ENCODE assay signal across 17 cellular contexts in genomic region chr4:15717126-15717525, GRCh38. TPM values are rescaled to one million over a fixed set of nuclear protein-coding genes. Genes with fewer than 3 reads are reported as not detected.
DNase-seq lines count a peak whose midpoint lies in the region; ATAC-seq, FAIRE-seq and TF ChIP-seq lines count a peak whose summit lies in the region.
"Had no signal": no experiment of that assay in that cellular context is flagged by ENCODE, and none has a peak within 500 bp of the region (broad histone marks: within the 10 kb centered on the region; RNA-seq: fewer than 3 reads in every experiment).

No MANE protein-coding gene starts in this region.

- H2AFZ ChIP-seq in astrocyte (ENCODE audit: low read depth, low read length): peak overlapping the region; percentile 23

- peak; percentile 68 for FAIRE-seq in astrocyte (lab: Jason Lieb, UNC)
- FAIRE-seq: pancreas had no signal

- no peaks in the 10 kb centered on the region for H3K79me2 ChIP-seq in astrocyte (ENCODE audit: insufficient read depth, low read length)

- H3K9me3 Mint-ChIP-seq in HFFc6: no peaks in the 10 kb centered on the region
- H3K9me3 Mint-ChIP-seq in astrocyte (ENCODE audit: unreplicated experiment): no peaks in the 10 kb centered on the region
- H3K9me3 Mint-ChIP-seq: activated T-helper 2 cell treated with anti-CD3 and anti-CD28 coated beads, Interferon-gamma antibody, Interleukin-2, Interleukin-4, amounts not matched to agents 10 μg/mL and 5 μg/mL and 100 μg/mL, durations not matched to agents 14 hours and 24 hours and 36 hours; endodermal cell; T-cell; WTC11 had no signal

- H3K4me3 Mint-ChIP-seq in HFFc6 (peak overlapping the region; percentile 73), astrocyte (ENCODE audit: unreplicated experiment) (no peak overlapping the region)
- H3K4me3 Mint-ChIP-seq: endodermal cell, T-cell, WTC11 had no signal

- H3K4me3 ChIP-seq in astrocyte (ENCODE audit: insufficient read depth, low read depth, low read length) (no peak overlapping the region), aorta (ENCODE audit: low read length in 2 of 2) (no peak overlapping the region)
- H3K4me3 ChIP-seq: pancreas had no signal

- H3K27me3 Mint-ChIP-seq in HFFc6 (ENCODE audit: insufficient read depth) (no peaks in the 10 kb centered on the region; the same call in 1 of the 2 replicates), astrocyte (ENCODE audit: low read depth, unreplicated experiment) (no peaks in the 10 kb centered on the region)

- peak overlapping the region; percentile 17 for H3K9ac ChIP-seq in astrocyte (ENCODE audit: low read length)

- peaks cover 52% of the 10 kb centered on the region for H3K4me1 Mint-ChIP-seq in HFFc6 (ENCODE audit: low read depth)
- peaks cover 25% of the 10 kb centered on the region for H3K4me1 Mint-ChIP-seq in astrocyte (ENCODE audit: low read depth, unreplicated experiment)
- H3K4me1 Mint-ChIP-seq: endodermal cell, T-cell had no signal

- peak overlapping the region; percentile 55 for H3K4me2 ChIP-seq in astrocyte (ENCODE audit: low read length)

- H3K27ac Mint-ChIP-seq in HFFc6 (peak overlapping the region; percentile 85), astrocyte (ENCODE audit: unreplicated experiment) (peak overlapping the region; percentile 44)
- H3K27ac Mint-ChIP-seq: activated T-helper 2 cell treated with anti-CD3 and anti-CD28 coated beads, Interferon-gamma antibody, Interleukin-2, Interleukin-4, amounts not matched to agents 10 μg/mL and 5 μg/mL and 100 μg/mL, durations not matched to agents 14 hours and 24 hours and 36 hours; endodermal cell; T-cell; WTC11 had no signal

- DNase-seq in HFFc6 (peak; percentile 62), astrocyte (ENCODE audit: low read depth) (peak; percentile 66), kidney glomerular epithelial cell (lab: John Stamatoyannopoulos, UW) (peak; percentile 29), aorta (no peak), NCI-H1092 treated with DMSO at 0.1 percent for 48 hours (lab: John Stamatoyannopoulos, UW) (no peak), epidermal melanocyte (ENCODE audit: insufficient read length, low spot score) (no peak), 8988T (no peak)
- DNase-seq: activated CD8-positive, alpha-beta memory T cell treated with anti-CD3 and anti-CD28 coated beads for 24 hours; endodermal cell; GDM1; islet precursor cell; NCI-H1930; NCI-H526; pancreas; T-cell had no signal

- H3K36me3 ChIP-seq in astrocyte (ENCODE audit: insufficient read depth, low read length) (peaks cover 4% of the 10 kb centered on the region), aorta (ENCODE audit: control insufficient read depth in 1 of 2, insufficient read depth in 2 of 2, low read length in 1 of 2) (no peaks in the 10 kb centered on the region)
- H3K36me3 ChIP-seq: pancreas had no signal

- ATAC-seq in aorta (ENCODE audit: low FRiP score): no peak
- ATAC-seq: pancreas, T-cell, WTC11 had no signal

- no peaks in the 10 kb centered on the region for H4K20me1 ChIP-seq in astrocyte (ENCODE audit: insufficient read depth, low read length)

- TF ChIP-seq CTCF in HFFc6 (IDR thresholded peaks at IDR 0.05) (no peak), astrocyte (IDR thresholded peaks at IDR 0.05; ENCODE audit: insufficient read depth, low read depth, low read length) (no peak)

- intact Hi-C loops in aorta (cut with DNase I): no loop called here

- H3K27me3 ChIP-seq in astrocyte (ENCODE audit: insufficient read depth, low read length) (no peaks in the 10 kb centered on the region), aorta (ENCODE audit: control insufficient read depth in 1 of 2, insufficient read depth in 2 of 2, low read length in 1 of 2) (no peaks in the 10 kb centered on the region)
- H3K27me3 ChIP-seq: pancreas had no signal

- H3K4me1 ChIP-seq in astrocyte (ENCODE audit: insufficient read depth, low read length): peaks cover 24% of the 10 kb centered on the region
- peaks cover 2 to 4% of the 10 kb centered on the region in 2 donors for H3K4me1 ChIP-seq in aorta (ENCODE audit: control insufficient read depth in 1 of 2, insufficient read depth in 2 of 2, low read length in 2 of 2)
- H3K4me1 ChIP-seq: pancreas had no signal

- peak overlapping the region; percentile 52 for H3K27ac ChIP-seq in astrocyte (ENCODE audit: low read depth, low read length)
- peak overlapping the region; percentile 17 to 53 for H3K27ac ChIP-seq in aorta (ENCODE audit: low read depth in 1 of 2, low read length in 2 of 2)
- H3K27ac ChIP-seq: pancreas had no signal

- H3K9me3 ChIP-seq in astrocyte (ENCODE audit: insufficient read depth, low read depth, low read length) (no peaks in the 10 kb centered on the region), aorta (ENCODE audit: control insufficient read depth, low read length) (no peaks in the 10 kb centered on the region)
- H3K9me3 ChIP-seq: pancreas had no signal

- H3K36me3 Mint-ChIP-seq in HFFc6 (ENCODE audit: low read depth): no peaks in the 10 kb centered on the region
- peaks cover 2% of the 10 kb centered on the region for H3K36me3 Mint-ChIP-seq in astrocyte (ENCODE audit: low read depth, unreplicated experiment)
- H3K36me3 Mint-ChIP-seq: T-cell, WTC11 had no signal

- WGBS in aorta, 2 donors: 13 to 18% methylated on average over 6 of the region's 6 CpGs

RNA-seq across cellular contexts. Expression of gene BST1, which starts 14.3 kb away (rescaled TPM):
- 1 to 10 TPM; 2.4 to 4.2 (median 2.8) TPM for total RNA-seq in HFFc6 (2021; fragmentation: NEBNext Ultra II Directional; extraction: Animal tissue kit (Norgen Biotek cat#: 25700))
- 19.5 and 24.5 TPM in 2 replicates for total RNA-seq in astrocyte
- total RNA-seq in aorta: 10 to 100 TPM in 1 of 2 donors, 1 to 10 TPM in 1; 9.3 to 13.7 TPM
- polyA plus RNA-seq in aorta: 10 to 100 TPM in 1 of 2 donors, 1 to 10 TPM in 1; 4.6 to 18.5 TPM

RNA-seq across cellular contexts. Expression of gene FAM200B, which starts 35.5 kb away (rescaled TPM):
- 10 to 100 TPM; 26.0 to 36.2 (median 34.3) TPM for total RNA-seq in HFFc6 (2021; fragmentation: NEBNext Ultra II Directional; extraction: Animal tissue kit (Norgen Biotek cat#: 25700))
- total RNA-seq in astrocyte: 67.4 and 74.7 TPM in 2 replicates
- 10 to 100 TPM; 23.0 to 35.6 TPM for total RNA-seq in aorta
- polyA plus RNA-seq in aorta: 100 to 1,000 TPM in 1 of 2 donors, 10 to 100 TPM in 1; 42.2 to 116 TPM

Comparison
In these comparisons a context has a peak if more than half of its experiments do, and no peak if none do; other contexts are left out.
1. DNase-seq: peak in HFFc6 (single experiment), astrocyte (single experiment) and kidney glomerular epithelial cell (single experiment); none in aorta (0 of 2), NCI-H1092 treated with DMSO at 0.1 percent for 48 hours (single experiment), epidermal melanocyte (single experiment) and 8988T (single experiment).